9 cellular contexts compared by ENCODE assay signal in genomic region chr3:196207833-196208607, GRCh38. TPM values are rescaled to one million over a fixed set of nuclear protein-coding genes. Genes with fewer than 3 reads are reported as not detected.
DNase-seq lines count a peak whose midpoint lies in the region; ATAC-seq, FAIRE-seq and TF ChIP-seq lines count a peak whose summit lies in the region.
"Had no signal": no experiment of that assay in that cellular context is flagged by ENCODE, and none has a peak within 500 bp of the region (broad histone marks: within the 10 kb centered on the region; RNA-seq: fewer than 3 reads in every experiment).

No MANE protein-coding gene starts in this region.

- CTCF ChIA-PET in K562 (lab: Yijun Ruan, JAX; ENCODE audit: low intra/inter-chr PET ratio) = no interaction called here

- BruUV-seq in K562 (replicated peaks; lab: Mats Ljungman, UMichigan) = no TSS peak

- FAIRE-seq in K562 (lab: Jason Lieb, UNC) (peak; percentile 61), keratinocyte (lab: Jason Lieb, UNC) (no peak)

- H3K27me3 ChIP-seq in HAP-1 (ENCODE audit: low read depth) = no peaks in the 10 kb centered on the region
- H3K27me3 ChIP-seq in K562 (ENCODE audit: control insufficient read depth in 2 of 2, insufficient read depth in 2 of 2, low read length in 2 of 2) = no peaks in the 10 kb centered on the region
- peaks cover 8% of the 10 kb centered on the region for H3K27me3 ChIP-seq in keratinocyte (ENCODE audit: control insufficient read depth, extremely low read depth, insufficient read depth, low read length)

- DNase-seq in HAP-1 (ENCODE audit: low spot score in 2 of 2) (peak; percentile 33 to 95), T-helper 1 cell (peak; percentile 51 to 66 (median 59)), K562 (ENCODE audit: extremely low read depth in 1 of 4, low spot score in 3 of 4) (peak; percentile 94 to 100 (median 100)), keratinocyte (ENCODE audit: low read depth, low spot score) (no peak), NCI-H1694 treated with DMSO at 0.1 percent for 48 hours (lab: John Stamatoyannopoulos, UW) (no peak), omental fat pad (ENCODE audit: low spot score) (no peak)
- peak; percentile 34 to 56 for DNase-seq in stimulated activated CD8-positive, alpha-beta memory T cell treated with anti-CD3 and anti-CD28 coated beads, Interleukin-15, amount 100 ng/mL, for 48 hours (ENCODE audit: low read depth in 2 of 2)

- ATAC-seq in K562 (peak; percentile 94), omental fat pad (ENCODE audit: low FRiP score) (no peak), HG03378 (IDR thresholded peaks at IDR 0.05; ENCODE audit: unreplicated experiment) (no peak)

- no peak for TF ChIP-seq EP300 in K562 (IDR thresholded peaks at IDR 0.05; ENCODE audit: low read length)

- no peak for TF ChIP-seq CTCF in K562 (IDR thresholded peaks at IDR 0.05 in 2 of 3, conservative IDR thresholded peaks at IDR 0.05 in 1 of 3; ENCODE audit: insufficient read depth in 2 of 3, low read depth in 1 of 3, low read length in 3 of 3)
- no peak for TF ChIP-seq CTCF in keratinocyte (optimal IDR thresholded peaks at IDR 0.05 in 1 of 3, IDR thresholded peaks at IDR 0.05 in 1 of 3, conservative IDR thresholded peaks at IDR 0.05 in 1 of 3; ENCODE audit: extremely low read depth in 1 of 3, insufficient read depth in 2 of 3, low read length in 3 of 3)
- TF ChIP-seq CTCF in omental fat pad (IDR thresholded peaks at IDR 0.05) = no peak

- H3K9ac ChIP-seq in K562 (ENCODE audit: insufficient read depth in 1 of 2, low read depth in 2 of 2, low read length in 2 of 2) (peak overlapping the region; percentile 19 to 83; a peak in 3 of 4 replicates), keratinocyte (ENCODE audit: control insufficient read depth, extremely low read depth, insufficient read depth, low read length) (no peak overlapping the region)

- dilution Hi-C loops in keratinocyte (cut with MboI; ENCODE audit: extremely low pct_ligation_motif_present, low sequenced_read_pairs) = no loop called here

- intact Hi-C loops in K562 (cut with micrococcal nuclease) = no loop called here

- H3K36me3 ChIP-seq in HAP-1 (replicated peaks) (no peaks in the 10 kb centered on the region), K562 (ENCODE audit: control insufficient read depth, insufficient read depth, low read length) (no peaks in the 10 kb centered on the region), keratinocyte (ENCODE audit: control insufficient read depth in 2 of 2, extremely low read depth in 1 of 2, insufficient read depth in 2 of 2, low read length in 2 of 2) (no peaks in the 10 kb centered on the region)

- H4K20me1 ChIP-seq in K562 (replicated peaks; ENCODE audit: control insufficient read depth, insufficient read depth, low read length) (no peaks in the 10 kb centered on the region), keratinocyte (ENCODE audit: control insufficient read depth, extremely low read depth, insufficient read depth, low read length) (no peaks in the 10 kb centered on the region)

- TF ChIP-seq POLR2A in K562 (conservative IDR thresholded peaks at IDR 0.05) = no peak

- TF ChIP-seq RAD21 in K562 (CRISPR knock-in tag; conservative IDR thresholded peaks at IDR 0.05 in 1 of 2, IDR thresholded peaks at IDR 0.05 in 1 of 2) = no peak

- H3K9me1 ChIP-seq in K562 (ENCODE audit: control insufficient read depth, insufficient read depth, low read length) (no peaks in the 10 kb centered on the region), keratinocyte (ENCODE audit: control insufficient read depth, extremely low read depth, insufficient read depth, low read length) (no peaks in the 10 kb centered on the region)

- in situ Hi-C loops in HAP-1 (cut with MboI; ENCODE audit: low sequenced_read_pairs) (no loop called here), K562 (cut with MboI) (loop anchor here (25.0 kb wide), 1 partner anchor 496 kb away; the partner anchor contains the start of gene MUC20)

- H3K4me2 ChIP-seq in K562 (ENCODE audit: insufficient read depth, low read length) (peak overlapping the region; percentile 85), keratinocyte (ENCODE audit: control insufficient read depth, extremely low read depth, insufficient read depth, low read depth, low read length) (peak overlapping the region; percentile 54)

- H3K9me3 ChIP-seq in HAP-1 (no peaks in the 10 kb centered on the region), K562 (replicated peaks; ENCODE audit: control insufficient read depth, insufficient read depth, low read depth, low read length) (no peaks in the 10 kb centered on the region), keratinocyte (ENCODE audit: control insufficient read depth, low read depth, low read length) (no peaks in the 10 kb centered on the region)

- POLR2A ChIA-PET in K562 (lab: Yijun Ruan, JAX) = interaction anchor here (1.2 kb wide), 1 partner anchor 158 kb away, joined by 7 read pairs; no protein-coding TSS in a partner anchor

- no peak overlapping the region for H3K27ac ChIP-seq in K562 (ENCODE audit: extremely low read depth, low read depth, low read length)
- H3K27ac ChIP-seq in keratinocyte (ENCODE audit: control insufficient read depth, insufficient read depth, low read length) = no peak overlapping the region

- H3K79me2 ChIP-seq in K562 (ENCODE audit: control insufficient read depth, insufficient read depth, low read length) (no peaks in the 10 kb centered on the region), keratinocyte (ENCODE audit: control insufficient read depth, insufficient read depth, low read length) (no peaks in the 10 kb centered on the region)

- H3K4me3 ChIP-seq in HAP-1 = peak overlapping the region; percentile 42
- peak overlapping the region; percentile 58 for H3K4me3 ChIP-seq in K562
- peak overlapping the region; percentile 4 to 57 (median 29) for H3K4me3 ChIP-seq in keratinocyte (ENCODE audit: control insufficient read depth in 2 of 3, extremely low read depth in 1 of 3, insufficient read depth in 2 of 3, low read depth in 1 of 3, low read length in 3 of 3)

- H3K4me1 ChIP-seq in HAP-1 (no peaks in the 10 kb centered on the region), K562 (replicated peaks in 1 of 2; ENCODE audit: control insufficient read depth in 2 of 2, insufficient read depth in 2 of 2, low read length in 2 of 2) (peaks cover 15 to 43% of the 10 kb centered on the region in 2 experiments; a peak in 4 of 5 replicates), keratinocyte (ENCODE audit: control insufficient read depth, extremely low read depth, insufficient read depth, low read length) (no peaks in the 10 kb centered on the region)

- WGBS in K562 (ENCODE audit: insufficient coverage, low coverage, missing lambda C conversion rate) = 1% methylated on average over 34 of the region's 49 CpGs

- H2AFZ ChIP-seq in K562 (ENCODE audit: low read depth, low read length) (peak overlapping the region; percentile 99), keratinocyte (ENCODE audit: control insufficient read depth, low read length) (peak overlapping the region; percentile 26)

RNA-seq across cellular contexts. Expression of gene ZDHHC19, which starts 3.2 kb away (rescaled TPM):
- total RNA-seq in K562 (2011; cell fraction: chromatin; rRNA removed; ENCODE audit: low replicate concordance) = 2.7 and 8.2 TPM in 2 replicates
- total RNA-seq in K562 (2011; cell fraction: nucleolus; rRNA removed) = 2.1 and 2.3 TPM in 2 replicates
- 3.0 and 4.6 TPM in 2 replicates for total RNA-seq in K562 (2011; cell fraction: nucleoplasm; rRNA removed)
- total RNA-seq in K562 (2014; rRNA removed) (3.4 and 3.5 TPM in 2 replicates), K562 (2014; rRNA removed; fragmentation: Illumina TruSeq; extraction: Trizol) (0.67 and 0.98 TPM in 2 replicates), K562 (2015; rRNA removed; fragmentation: Illumina TruSeq; extraction: Trizol) (0.94 and 1.7 TPM in 2 replicates), K562 (2021) (5.5 and 6.1 TPM in 2 replicates), omental fat pad (not detected)
- polyA plus RNA-seq in K562 (2011; rRNA removed) (0.78 and 1.2 TPM in 2 replicates), K562 (2014; fragmentation: Illumina TruSeq; extraction: Trizol) (0.40 and 3.5 TPM in 2 replicates), K562 (2014; fragmentation: Nextera tagmentation; extraction: Ambion mirVana) (1 to 10 TPM; 2.0 to 2.7 TPM), K562 (2014; rRNA removed) (1.1 and 5.5 TPM in 2 replicates), keratinocyte (not detected in 3 replicates)
- polyA plus RNA-seq in K562 (2011; cell fraction: cytosol; rRNA removed) = 0.77 and 3.4 TPM in 2 replicates
- polyA plus RNA-seq in K562 (2011; cell fraction: nucleus; rRNA removed) = 2.9 and 3.2 TPM in 2 replicates
- 3.2 and 5.2 TPM in 2 replicates for polyA plus RNA-seq in K562 (2012)
- polyA minus RNA-seq in K562 (2011; rRNA and poly(A)+ RNA removed) = 3.3 TPM in 1 of 2 replicates, not detected in the other
- polyA minus RNA-seq in K562 (2011; cell fraction: cytosol; rRNA and poly(A)+ RNA removed) = 1.6 TPM in 1 of 2 replicates, not detected in the other
- polyA minus RNA-seq in K562 (2011; cell fraction: nucleus; rRNA and poly(A)+ RNA removed) = 1.1 TPM in 1 of 2 replicates, not detected in the other
- polyA plus RNA-seq in keratinocyte (2011; ENCODE audit: low read depth) = not detected
- polyA plus RNA-seq in keratinocyte (2011; cell fraction: cytosol; rRNA removed) = not detected in 2 replicates
- polyA plus RNA-seq in keratinocyte (2011; cell fraction: nucleus; rRNA removed) = not detected in 2 replicates
- not detected in 2 replicates for polyA plus RNA-seq in keratinocyte (2012; ENCODE audit: low replicate concordance)
- polyA minus RNA-seq in keratinocyte = not detected in 3 replicates
- not detected for polyA minus RNA-seq in keratinocyte (2011; cell fraction: cytosol; rRNA and poly(A)+ RNA removed)
- polyA minus RNA-seq in keratinocyte (2011; cell fraction: nucleus; rRNA and poly(A)+ RNA removed) = 0.93 TPM in 1 of 2 replicates, not detected in the other
- total RNA-seq: activated CD8-positive, alpha-beta memory T cell treated with anti-CD3 and anti-CD28 coated beads for 36 hours had no signal

RNA-seq across cellular contexts. Expression of gene SLC51A, which starts 8.3 kb away (rescaled TPM):
- 0.62 TPM in 1 of 2 replicates, not detected in the other for total RNA-seq in K562 (2011; cell fraction: chromatin; rRNA removed; ENCODE audit: low replicate concordance)
- total RNA-seq in K562 (2011; cell fraction: nucleolus; rRNA removed) = not detected in 2 replicates
- not detected in 2 replicates for total RNA-seq in K562 (2011; cell fraction: nucleoplasm; rRNA removed)
- not detected in 2 replicates for total RNA-seq in K562 (2014; rRNA removed)
- total RNA-seq in K562 (2014; rRNA removed; fragmentation: Illumina TruSeq; extraction: Trizol) = not detected in 2 replicates
- total RNA-seq in K562 (2015; rRNA removed; fragmentation: Illumina TruSeq; extraction: Trizol) = not detected in 2 replicates
- not detected in 2 replicates for total RNA-seq in K562 (2021)
- not detected in 2 replicates for polyA plus RNA-seq in K562 (2011; rRNA removed)
- not detected in 2 replicates for polyA plus RNA-seq in K562 (2011; cell fraction: cytosol; rRNA removed)
- polyA plus RNA-seq in K562 (2011; cell fraction: nucleus; rRNA removed) = not detected in 2 replicates
- polyA plus RNA-seq in K562 (2012) = 1.1 and 1.4 TPM in 2 replicates
- not detected in 2 replicates for polyA plus RNA-seq in K562 (2014; fragmentation: Illumina TruSeq; extraction: Trizol)
- polyA plus RNA-seq in K562 (2014; fragmentation: Nextera tagmentation; extraction: Ambion mirVana) = under 1 TPM; 0.35 to 0.38 TPM
- polyA plus RNA-seq in K562 (2014; rRNA removed) = not detected in 2 replicates
- not detected in 2 replicates for polyA minus RNA-seq in K562 (2011; rRNA and poly(A)+ RNA removed)
- polyA minus RNA-seq in K562 (2011; cell fraction: cytosol; rRNA and poly(A)+ RNA removed) = not detected in 2 replicates
- not detected in 2 replicates for polyA minus RNA-seq in K562 (2011; cell fraction: nucleus; rRNA and poly(A)+ RNA removed)
- polyA plus RNA-seq in keratinocyte = not detected in 3 replicates
- polyA plus RNA-seq in keratinocyte (2011; ENCODE audit: low read depth) = not detected
- polyA plus RNA-seq in keratinocyte (2011; cell fraction: cytosol; rRNA removed) = not detected in 2 replicates
- polyA plus RNA-seq in keratinocyte (2011; cell fraction: nucleus; rRNA removed) = not detected in 2 replicates
- 4.2 and 7.6 TPM in 2 replicates for polyA plus RNA-seq in keratinocyte (2012; ENCODE audit: low replicate concordance)
- polyA minus RNA-seq in keratinocyte = not detected in 3 replicates
- not detected for polyA minus RNA-seq in keratinocyte (2011; cell fraction: cytosol; rRNA and poly(A)+ RNA removed)
- polyA minus RNA-seq in keratinocyte (2011; cell fraction: nucleus; rRNA and poly(A)+ RNA removed) = not detected in 2 replicates
- total RNA-seq in omental fat pad = under 1 TPM in 1 of 4 donors, not detected in 3; 0.65 TPM
- total RNA-seq: activated CD8-positive, alpha-beta memory T cell treated with anti-CD3 and anti-CD28 coated beads for 36 hours had no signal

Comparison
In these comparisons a context has a peak if more than half of its experiments do, and no peak if none do; other contexts are left out.
1. DNase-seq: peak in HAP-1 (2 of 2), T-helper 1 cell (5 of 5), K562 (4 of 4) and stimulated activated CD8-positive, alpha-beta memory T cell treated with anti-CD3 and anti-CD28 coated beads, Interleukin-15, amount 100 ng/mL, for 48 hours (2 of 2); none in keratinocyte (single experiment), NCI-H1694 treated with DMSO at 0.1 percent for 48 hours (single experiment) and omental fat pad (single experiment).
2. Peak in every context shown above with its lines, with median percentiles within 50 percentile points of each other: H3K4me3 ChIP-seq.